Comparison of ENCODE assay signal across 9 cellular contexts in the genomic region with DNA sequence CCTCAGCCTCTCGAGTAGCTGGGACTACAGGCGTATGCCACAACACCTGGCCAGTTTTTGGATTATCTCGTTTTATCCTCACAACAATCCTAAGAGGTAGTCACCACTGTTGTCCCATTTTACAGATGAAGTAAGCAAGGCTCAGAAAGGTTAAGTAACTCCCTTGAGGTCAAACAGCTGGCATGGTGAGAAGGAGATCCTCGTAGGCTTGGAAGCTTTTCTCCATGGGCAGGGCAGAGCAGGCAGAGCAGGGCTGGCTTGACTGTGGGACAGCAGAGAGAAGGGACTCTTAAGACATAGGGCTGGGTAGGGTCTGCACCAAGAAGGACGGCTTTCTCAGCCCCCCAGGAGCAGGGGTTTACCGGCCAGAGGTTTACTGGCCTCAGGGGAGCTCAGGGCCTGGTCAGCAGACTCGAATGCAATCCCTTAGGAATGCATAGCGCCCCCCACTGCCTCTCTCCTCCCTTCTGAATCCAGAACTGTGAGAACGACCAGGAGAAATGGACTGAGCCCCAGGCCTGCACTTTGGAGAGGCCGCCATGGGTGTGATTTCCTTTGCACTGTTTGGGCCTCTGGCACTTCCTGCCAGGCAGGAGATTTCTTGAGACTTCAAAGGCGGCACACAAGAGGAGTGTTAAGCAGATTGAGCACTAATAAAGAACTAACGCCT. TPM values are rescaled to one million over a fixed set of nuclear protein-coding genes. Genes with fewer than 3 reads are reported as not detected.
DNase-seq lines count a peak whose midpoint lies in the region; ATAC-seq and TF ChIP-seq lines count a peak whose summit lies in the region.
"Had no signal": no experiment of that assay in that cellular context is flagged by ENCODE, and none has a peak within 500 bp of the region (broad histone marks: within the 10 kb centered on the region; RNA-seq: fewer than 3 reads in every experiment).

No MANE protein-coding gene starts in this region.

- CTCF ChIA-PET in activated CD8-positive, alpha-beta memory T cell treated with anti-CD3 and anti-CD28 coated beads, Interleukin-2, amount 10 ng/mL, durations not matched to agents 7 days and 5 days (lab: Charles Lee): interaction anchor here (0.7 to 1.7 kb wide), 2 partner anchors 13 to 27 kb away, joined by 3 to 5 read pairs; a partner anchor contains a TSS

- H4K20me1 ChIP-seq in hepatocyte (ENCODE audit: insufficient read depth, poor library complexity, severe bottlenecking): no peaks in the 10 kb centered on the region

- H2AFZ ChIP-seq in hepatocyte: peak overlapping the region; percentile 62

- peaks cover 6% of the 10 kb centered on the region for H3K4me1 ChIP-seq in hepatocyte (ENCODE audit: insufficient read depth)

- peak overlapping the region; percentile 31 for H3K27ac Mint-ChIP-seq in activated CD8-positive, alpha-beta memory T cell treated with anti-CD3 and anti-CD28 coated beads, Interleukin-2, amount 10 ng/mL, durations not matched to agents 7 days and 5 days
- peak overlapping the region; percentile 90 for H3K27ac Mint-ChIP-seq in activated naive CD4-positive, alpha-beta T cell treated with anti-CD3 and anti-CD28 coated beads, Interleukin-2, amount 50 U/mL, for 24 hours
- H3K27ac Mint-ChIP-seq in stimulated activated naive CD8-positive, alpha-beta T cell treated with anti-CD3 and anti-CD28 coated beads, Interleukin-15, Interleukin-2, amounts not matched to agents 100 ng/mL and 50 ng/mL, for 24 hours: peak overlapping the region; percentile 78
- H3K27ac Mint-ChIP-seq: stimulated activated memory B cell treated with anti-CD40 and anti-IgM and Interleukin-4, amounts not matched to agents 10 μg/mL and 1 μg/mL and 100 μg/mL, for 72 hours had no signal

- peak; percentile 77 for ATAC-seq in activated CD8-positive, alpha-beta memory T cell treated with anti-CD3 and anti-CD28 coated beads, Interleukin-2, amount 10 ng/mL, durations not matched to agents 7 days and 5 days
- ATAC-seq in HG02981 (IDR thresholded peaks at IDR 0.05; ENCODE audit: unreplicated experiment): no peak
- ATAC-seq in HG03135 (IDR thresholded peaks at IDR 0.05; ENCODE audit: unreplicated experiment): no peak
- no peak for ATAC-seq in GM21381 (IDR thresholded peaks at IDR 0.05; ENCODE audit: unreplicated experiment)

- H3K9me2 ChIP-seq in hepatocyte (replicated peaks; ENCODE audit: insufficient read depth): no peaks in the 10 kb centered on the region

- H3K4me2 ChIP-seq in hepatocyte: no peak overlapping the region

- H3K79me2 ChIP-seq in hepatocyte: no peaks in the 10 kb centered on the region

- H3K36me3 ChIP-seq in hepatocyte (replicated peaks; ENCODE audit: insufficient read depth, low read depth): no peaks in the 10 kb centered on the region

- no peak overlapping the region for H3K4me3 ChIP-seq in hepatocyte

- no peaks in the 10 kb centered on the region for H3K9me3 ChIP-seq in hepatocyte (ENCODE audit: low read depth)

- H3K4me3 Mint-ChIP-seq in activated CD8-positive, alpha-beta memory T cell treated with anti-CD3 and anti-CD28 coated beads, Interleukin-2, amount 10 ng/mL, durations not matched to agents 7 days and 5 days: no peak overlapping the region
- H3K4me3 Mint-ChIP-seq in activated naive CD4-positive, alpha-beta T cell treated with anti-CD3 and anti-CD28 coated beads, Interleukin-2, amount 50 U/mL, for 24 hours: peak overlapping the region; percentile 2
- peak overlapping the region; percentile 8 for H3K4me3 Mint-ChIP-seq in stimulated activated naive CD8-positive, alpha-beta T cell treated with anti-CD3 and anti-CD28 coated beads, Interleukin-15, Interleukin-2, amounts not matched to agents 100 ng/mL and 50 ng/mL, for 24 hours
- H3K4me3 Mint-ChIP-seq: stimulated activated memory B cell treated with anti-CD40 and anti-IgM and Interleukin-4, amounts not matched to agents 10 μg/mL and 1 μg/mL and 100 μg/mL, for 72 hours had no signal

- H3K9me3 Mint-ChIP-seq in activated CD8-positive, alpha-beta memory T cell treated with anti-CD3 and anti-CD28 coated beads, Interleukin-2, amount 10 ng/mL, durations not matched to agents 7 days and 5 days (ENCODE audit: low read depth): no peaks in the 10 kb centered on the region
- no peaks in the 10 kb centered on the region for H3K9me3 Mint-ChIP-seq in activated naive CD4-positive, alpha-beta T cell treated with anti-CD3 and anti-CD28 coated beads, Interleukin-2, amount 50 U/mL, for 24 hours
- H3K9me3 Mint-ChIP-seq in stimulated activated naive CD8-positive, alpha-beta T cell treated with anti-CD3 and anti-CD28 coated beads, Interleukin-15, Interleukin-2, amounts not matched to agents 100 ng/mL and 50 ng/mL, for 24 hours: no peaks in the 10 kb centered on the region
- H3K9me3 Mint-ChIP-seq: stimulated activated memory B cell treated with anti-CD40 and anti-IgM and Interleukin-4, amounts not matched to agents 10 μg/mL and 1 μg/mL and 100 μg/mL, for 72 hours had no signal

- no peaks in the 10 kb centered on the region for H3K27me3 Mint-ChIP-seq in activated CD8-positive, alpha-beta memory T cell treated with anti-CD3 and anti-CD28 coated beads, Interleukin-2, amount 10 ng/mL, durations not matched to agents 7 days and 5 days
- no peaks in the 10 kb centered on the region for H3K27me3 Mint-ChIP-seq in activated naive CD4-positive, alpha-beta T cell treated with anti-CD3 and anti-CD28 coated beads, Interleukin-2, amount 50 U/mL, for 24 hours
- no peaks in the 10 kb centered on the region for H3K27me3 Mint-ChIP-seq in stimulated activated naive CD8-positive, alpha-beta T cell treated with anti-CD3 and anti-CD28 coated beads, Interleukin-15, Interleukin-2, amounts not matched to agents 100 ng/mL and 50 ng/mL, for 24 hours

- no peak for TF ChIP-seq CTCF in hepatocyte (IDR thresholded peaks at IDR 0.05; ENCODE audit: poor library complexity)

- H3K27me3 ChIP-seq in hepatocyte: no peaks in the 10 kb centered on the region

- peaks cover 22% of the 10 kb centered on the region for H3K4me1 Mint-ChIP-seq in activated CD8-positive, alpha-beta memory T cell treated with anti-CD3 and anti-CD28 coated beads, Interleukin-2, amount 10 ng/mL, durations not matched to agents 7 days and 5 days
- peaks cover 53% of the 10 kb centered on the region for H3K4me1 Mint-ChIP-seq in activated naive CD4-positive, alpha-beta T cell treated with anti-CD3 and anti-CD28 coated beads, Interleukin-2, amount 50 U/mL, for 24 hours
- H3K4me1 Mint-ChIP-seq in stimulated activated naive CD8-positive, alpha-beta T cell treated with anti-CD3 and anti-CD28 coated beads, Interleukin-15, Interleukin-2, amounts not matched to agents 100 ng/mL and 50 ng/mL, for 24 hours (ENCODE audit: low read depth): peaks cover 28% of the 10 kb centered on the region
- H3K4me1 Mint-ChIP-seq: stimulated activated memory B cell treated with anti-CD40 and anti-IgM and Interleukin-4, amounts not matched to agents 10 μg/mL and 1 μg/mL and 100 μg/mL, for 72 hours had no signal

- 64% methylated on average over 12 of the region's 12 CpGs for WGBS in hepatocyte (ENCODE audit: low lambda C conversion rate, missing lambda C conversion rate)

- H3K36me3 Mint-ChIP-seq in activated CD8-positive, alpha-beta memory T cell treated with anti-CD3 and anti-CD28 coated beads, Interleukin-2, amount 10 ng/mL, durations not matched to agents 7 days and 5 days: no peaks in the 10 kb centered on the region
- H3K36me3 Mint-ChIP-seq in activated naive CD4-positive, alpha-beta T cell treated with anti-CD3 and anti-CD28 coated beads, Interleukin-2, amount 50 U/mL, for 24 hours: no peaks in the 10 kb centered on the region
- no peaks in the 10 kb centered on the region for H3K36me3 Mint-ChIP-seq in stimulated activated naive CD8-positive, alpha-beta T cell treated with anti-CD3 and anti-CD28 coated beads, Interleukin-15, Interleukin-2, amounts not matched to agents 100 ng/mL and 50 ng/mL, for 24 hours (ENCODE audit: low read depth)
- H3K36me3 Mint-ChIP-seq: stimulated activated memory B cell treated with anti-CD40 and anti-IgM and Interleukin-4, amounts not matched to agents 10 μg/mL and 1 μg/mL and 100 μg/mL, for 72 hours had no signal

- no peak for DNase-seq in activated CD8-positive, alpha-beta memory T cell treated with anti-CD3 and anti-CD28 coated beads, Interleukin-2, amount 10 ng/mL, durations not matched to agents 7 days and 5 days
- DNase-seq in activated CD8-positive, alpha-beta memory T cell treated with anti-CD3 and anti-CD28 coated beads, Interleukin-2, amount 50 U/mL, for 48 hours: no peak
- no peak for DNase-seq in hepatocyte (ENCODE audit: low spot score)

- H3K27ac ChIP-seq in hepatocyte: no peak overlapping the region

RNA-seq across cellular contexts. Expression of a gene that starts 14.0 kb away (rescaled TPM):
- total RNA-seq in activated CD8-positive, alpha-beta memory T cell treated with anti-CD3 and anti-CD28 coated beads, Interleukin-2, amount 10 ng/mL, durations not matched to agents 7 days and 5 days: 10 to 100 TPM; 27.8 to 28.8 TPM
- total RNA-seq in hepatocyte: 43.6 and 43.7 TPM in 2 replicates
- polyA plus RNA-seq in hepatocyte: 18.9 and 26.7 TPM in 2 replicates

Comparison
In these comparisons a context has a peak if more than half of its experiments do, and no peak if none do; other contexts are left out.
1. H3K27ac Mint-ChIP-seq: peak in every context shown above with its lines; median percentile 90 in activated naive CD4-positive, alpha-beta T cell treated with anti-CD3 and anti-CD28 coated beads, Interleukin-2, amount 50 U/mL, for 24 hours; 78 in stimulated activated naive CD8-positive, alpha-beta T cell treated with anti-CD3 and anti-CD28 coated beads, Interleukin-15, Interleukin-2, amounts not matched to agents 100 ng/mL and 50 ng/mL, for 24 hours; 31 in activated CD8-positive, alpha-beta memory T cell treated with anti-CD3 and anti-CD28 coated beads, Interleukin-2, amount 10 ng/mL, durations not matched to agents 7 days and 5 days.